Comparison of ENCODE assay signal across 12 cellular contexts in the genomic region with DNA sequence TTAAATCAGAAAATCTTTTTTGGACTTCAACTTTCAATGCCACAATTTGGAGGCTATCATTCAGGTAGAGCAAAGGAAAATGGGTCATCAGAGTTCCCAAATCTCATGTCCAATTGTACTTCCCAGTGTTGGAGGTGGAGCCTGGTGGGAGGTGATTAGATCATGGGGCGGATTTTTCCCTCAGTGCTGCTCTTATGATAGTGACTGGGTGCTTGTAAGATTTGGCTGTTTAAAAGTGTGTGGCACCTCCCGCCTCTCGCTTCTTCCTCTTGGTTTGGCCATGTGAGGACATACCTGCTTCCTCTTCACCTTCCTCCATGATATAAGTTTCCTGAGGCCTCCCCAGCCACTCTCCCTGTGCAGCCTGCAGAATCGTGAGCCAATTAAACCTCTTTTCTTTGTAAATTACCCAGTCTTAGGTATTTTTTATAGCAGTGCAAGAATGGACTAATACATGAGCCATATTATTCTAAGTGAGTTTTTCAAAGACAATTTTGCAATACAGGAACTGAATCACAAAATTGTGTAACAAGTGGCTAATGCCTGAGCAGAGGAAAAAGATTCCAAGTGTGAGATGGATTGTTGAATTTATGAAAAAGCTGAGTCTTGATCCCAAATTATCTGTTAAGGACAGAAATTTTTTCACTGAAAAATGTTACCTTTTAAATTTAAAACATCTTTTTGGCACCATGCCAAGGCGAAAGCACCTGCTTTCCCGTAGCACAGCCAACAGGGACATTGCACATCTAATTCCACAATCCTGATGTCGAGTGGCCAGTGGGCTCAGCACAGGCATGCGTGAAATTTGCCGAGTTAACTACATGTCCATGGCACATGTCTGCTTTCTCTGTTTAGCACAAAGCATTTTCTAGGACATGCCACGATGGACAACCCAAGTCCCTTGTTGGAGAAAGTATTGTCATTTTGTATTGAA.
DNase-seq lines count a peak whose midpoint lies in the region; ATAC-seq, FAIRE-seq and TF ChIP-seq lines count a peak whose summit lies in the region.
"Had no signal": no experiment of that assay in that cellular context is flagged by ENCODE, and none has a peak within 500 bp of the region (broad histone marks: within the 10 kb centered on the region; RNA-seq: fewer than 3 reads in every experiment).

No MANE protein-coding gene starts in this region.

- H3K9ac ChIP-seq in K562 (ENCODE audit: insufficient read depth in 1 of 2, low read depth in 2 of 2, low read length in 2 of 2) = no peak overlapping the region
- H3K9ac ChIP-seq: KMS-11 had no signal

- intact Hi-C loops in Right ventricle myocardium inferior (cut with DNase I) (no loop called here), K562 (cut with micrococcal nuclease) (no loop called here)

- H3K36me3 ChIP-seq in right atrium auricular region (no peaks in the 10 kb centered on the region), K562 (ENCODE audit: control insufficient read depth, insufficient read depth, low read length) (no peaks in the 10 kb centered on the region)

- H3K4me3 ChIP-seq in right atrium auricular region = no peak overlapping the region
- no peak overlapping the region for H3K4me3 ChIP-seq in K562

- H3K27ac ChIP-seq in right atrium auricular region (peak overlapping the region in 1 of 2 donors; percentile 62), K562 (ENCODE audit: extremely low read depth, low read depth, low read length) (no peak overlapping the region)
- H3K27ac ChIP-seq: KMS-11 had no signal

- H3K9me3 Mint-ChIP-seq in activated naive CD4-positive, alpha-beta T cell treated with anti-CD3 and anti-CD28 coated beads, Interleukin-2, amount 10 ng/mL, durations not matched to agents 7 days and 5 days = no peaks in the 10 kb centered on the region

- TF ChIP-seq RAD21 in K562 (CRISPR knock-in tag; conservative IDR thresholded peaks at IDR 0.05 in 1 of 2, IDR thresholded peaks at IDR 0.05 in 1 of 2) = no peak

- H3K4me1 ChIP-seq in right atrium auricular region = no peaks in the 10 kb centered on the region
- no peaks in the 10 kb centered on the region for H3K4me1 ChIP-seq in K562 (replicated peaks in 1 of 2; ENCODE audit: control insufficient read depth in 2 of 2, insufficient read depth in 2 of 2, low read length in 2 of 2)

- 3% methylated on average over 8 of the region's 10 CpGs for WGBS in K562 (ENCODE audit: insufficient coverage, low coverage, missing lambda C conversion rate)

- H3K27me3 ChIP-seq in right atrium auricular region (no peaks in the 10 kb centered on the region), K562 (ENCODE audit: control insufficient read depth in 2 of 2, insufficient read depth in 2 of 2, low read length in 2 of 2) (peaks cover 0 to 6% of the 10 kb centered on the region in 2 experiments; a peak in 1 of 5 replicates)

- TF ChIP-seq CTCF in right atrium auricular region (IDR thresholded peaks at IDR 0.05) = no peak
- TF ChIP-seq CTCF in K562 (IDR thresholded peaks at IDR 0.05 in 2 of 3, conservative IDR thresholded peaks at IDR 0.05 in 1 of 3; ENCODE audit: insufficient read depth in 2 of 3, low read depth in 1 of 3, low read length in 3 of 3) = no peak

- H3K9me3 ChIP-seq in right atrium auricular region (no peaks in the 10 kb centered on the region), K562 (replicated peaks; ENCODE audit: control insufficient read depth, insufficient read depth, low read depth, low read length) (no peaks in the 10 kb centered on the region)

- in situ Hi-C loops in K562 (cut with MboI) (no loop called here), ACHN (cut with HindIII; ENCODE audit: low pct_ligation_motif_present, low pct_unique_long_range_greater_than_20kb, low sequenced_read_pairs) (no loop called here)

- no peak for TF ChIP-seq EP300 in K562 (IDR thresholded peaks at IDR 0.05; ENCODE audit: low read length)

- no peaks in the 10 kb centered on the region for H3K79me2 ChIP-seq in K562 (ENCODE audit: control insufficient read depth, insufficient read depth, low read length)

- peak; percentile 71 for ATAC-seq in Right ventricle myocardium inferior
- ATAC-seq in K562 = no peak
- no peak for ATAC-seq in GM21786 (IDR thresholded peaks at IDR 0.05; ENCODE audit: unreplicated experiment)

- H3K4me1 Mint-ChIP-seq in activated naive CD4-positive, alpha-beta T cell treated with anti-CD3 and anti-CD28 coated beads, Interleukin-2, amount 10 ng/mL, durations not matched to agents 7 days and 5 days = peaks cover 1% of the 10 kb centered on the region

- no peak overlapping the region for H2AFZ ChIP-seq in K562 (ENCODE audit: low read depth, low read length)

- DNase-seq in Right ventricle myocardium inferior (ENCODE audit: missing footprints) = no peak
- no peak for DNase-seq in right atrium auricular region (ENCODE audit: low spot score)
- no peak for DNase-seq in K562 (ENCODE audit: extremely low read depth in 1 of 4, low spot score in 3 of 4)
- peak; percentile 16 for DNase-seq in kidney tubule cell (ENCODE audit: low spot score)
- no peak for DNase-seq in activated naive CD4-positive, alpha-beta T cell treated with anti-CD3 and anti-CD28 coated beads, Interleukin-2, amount 10 ng/mL, durations not matched to agents 7 days and 5 days
- DNase-seq in DMS79 (lab: John Stamatoyannopoulos, UW) = no peak
- DNase-seq in ACHN = no peak
- DNase-seq: activated gamma-delta T cell treated with Interleukin-2 at 50 U/mL for 16 hours; NK-92 treated with Interleukin-12 subunit alpha and Interleukin-12 subunit beta, amount 100 ng/mL, for 24 hours had no signal

- FAIRE-seq in K562 (lab: Jason Lieb, UNC) = no peak
- FAIRE-seq: GM19239 had no signal

- TF ChIP-seq POLR2A in K562 (conservative IDR thresholded peaks at IDR 0.05) = no peak

- no peak overlapping the region for H3K4me3 Mint-ChIP-seq in activated naive CD4-positive, alpha-beta T cell treated with anti-CD3 and anti-CD28 coated beads, Interleukin-2, amount 10 ng/mL, durations not matched to agents 7 days and 5 days

- H3K4me2 ChIP-seq in K562 (ENCODE audit: insufficient read depth, low read length) = no peak overlapping the region
- H3K4me2 ChIP-seq: KMS-11 had no signal

- BruUV-seq in K562 (replicated peaks; lab: Mats Ljungman, UMichigan) = no TSS peak

- CTCF ChIA-PET in K562 (lab: Yijun Ruan, JAX; ENCODE audit: low intra/inter-chr PET ratio) = no interaction called here
- CTCF ChIA-PET in activated naive CD4-positive, alpha-beta T cell treated with anti-CD3 and anti-CD28 coated beads, Interleukin-2, amount 10 ng/mL, durations not matched to agents 7 days and 5 days (lab: Charles Lee) = no interaction called here

- H3K27me3 Mint-ChIP-seq in activated naive CD4-positive, alpha-beta T cell treated with anti-CD3 and anti-CD28 coated beads, Interleukin-2, amount 10 ng/mL, durations not matched to agents 7 days and 5 days = peaks cover 16% of the 10 kb centered on the region

- no peak overlapping the region for H3K27ac Mint-ChIP-seq in activated naive CD4-positive, alpha-beta T cell treated with anti-CD3 and anti-CD28 coated beads, Interleukin-2, amount 10 ng/mL, durations not matched to agents 7 days and 5 days

- POLR2A ChIA-PET in K562 (lab: Yijun Ruan, JAX) = no interaction called here

- no peaks in the 10 kb centered on the region for H3K36me3 Mint-ChIP-seq in activated naive CD4-positive, alpha-beta T cell treated with anti-CD3 and anti-CD28 coated beads, Interleukin-2, amount 10 ng/mL, durations not matched to agents 7 days and 5 days

- no peaks in the 10 kb centered on the region for H4K20me1 ChIP-seq in K562 (replicated peaks; ENCODE audit: control insufficient read depth, insufficient read depth, low read length)

- no peaks in the 10 kb centered on the region for H3K9me1 ChIP-seq in K562 (ENCODE audit: control insufficient read depth, insufficient read depth, low read length)

TF ChIP-seq in K562, 482 proteins besides CTCF, POLR2A, EP300 and RAD21:
- TF ChIP-seq NFIX (CRISPR knock-in tag; IDR thresholded peaks at IDR 0.05; ENCODE audit: low read depth) (peak; percentile 90), MTA3 (IDR thresholded peaks at IDR 0.05; ENCODE audit: borderline replicate concordance) (no peak), MXI1 (IDR thresholded peaks at IDR 0.05; ENCODE audit: low read depth, low read length) (no peak), PHF21A (IDR thresholded peaks at IDR 0.05; ENCODE audit: borderline replicate concordance, low read depth) (no peak), NFIC (IDR thresholded peaks at IDR 0.05) (peak; percentile 95)
- TF ChIP-seq, protein P1, sequence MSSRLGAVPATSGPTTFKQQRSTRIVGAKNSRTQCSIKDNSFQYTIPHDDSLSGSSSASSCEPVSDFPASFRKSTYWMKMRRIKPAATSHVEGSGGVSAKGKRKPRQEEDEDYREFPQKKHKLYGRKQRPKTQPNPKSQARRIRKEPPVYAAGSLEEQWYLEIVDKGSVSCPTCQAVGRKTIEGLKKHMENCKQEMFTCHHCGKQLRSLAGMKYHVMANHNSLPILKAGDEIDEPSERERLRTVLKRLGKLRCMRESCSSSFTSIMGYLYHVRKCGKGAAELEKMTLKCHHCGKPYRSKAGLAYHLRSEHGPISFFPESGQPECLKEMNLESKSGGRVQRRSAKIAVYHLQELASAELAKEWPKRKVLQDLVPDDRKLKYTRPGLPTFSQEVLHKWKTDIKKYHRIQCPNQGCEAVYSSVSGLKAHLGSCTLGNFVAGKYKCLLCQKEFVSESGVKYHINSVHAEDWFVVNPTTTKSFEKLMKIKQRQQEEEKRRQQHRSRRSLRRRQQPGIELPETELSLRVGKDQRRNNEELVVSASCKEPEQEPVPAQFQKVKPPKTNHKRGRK (tag; IDR thresholded peaks at IDR 0.05) = 0 out of 2 replicates have a peak, but pooled peaks have one; percentile 36
- TF ChIP-seq, protein P2, sequence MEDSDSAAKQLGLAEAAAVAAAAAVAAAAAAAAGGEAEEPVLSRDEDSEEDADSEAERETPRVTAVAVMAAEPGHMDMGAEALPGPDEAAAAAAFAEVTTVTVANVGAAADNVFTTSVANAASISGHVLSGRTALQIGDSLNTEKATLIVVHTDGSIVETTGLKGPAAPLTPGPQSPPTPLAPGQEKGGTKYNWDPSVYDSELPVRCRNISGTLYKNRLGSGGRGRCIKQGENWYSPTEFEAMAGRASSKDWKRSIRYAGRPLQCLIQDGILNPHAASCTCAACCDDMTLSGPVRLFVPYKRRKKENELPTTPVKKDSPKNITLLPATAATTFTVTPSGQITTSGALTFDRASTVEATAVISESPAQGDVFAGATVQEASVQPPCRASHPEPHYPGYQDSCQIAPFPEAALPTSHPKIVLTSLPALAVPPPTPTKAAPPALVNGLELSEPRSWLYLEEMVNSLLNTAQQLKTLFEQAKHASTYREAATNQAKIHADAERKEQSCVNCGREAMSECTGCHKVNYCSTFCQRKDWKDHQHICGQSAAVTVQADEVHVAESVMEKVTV (CRISPR knock-in tag; IDR thresholded peaks at IDR 0.05) = no peak
